8 cellular contexts compared by ENCODE assay signal in the genomic region with DNA sequence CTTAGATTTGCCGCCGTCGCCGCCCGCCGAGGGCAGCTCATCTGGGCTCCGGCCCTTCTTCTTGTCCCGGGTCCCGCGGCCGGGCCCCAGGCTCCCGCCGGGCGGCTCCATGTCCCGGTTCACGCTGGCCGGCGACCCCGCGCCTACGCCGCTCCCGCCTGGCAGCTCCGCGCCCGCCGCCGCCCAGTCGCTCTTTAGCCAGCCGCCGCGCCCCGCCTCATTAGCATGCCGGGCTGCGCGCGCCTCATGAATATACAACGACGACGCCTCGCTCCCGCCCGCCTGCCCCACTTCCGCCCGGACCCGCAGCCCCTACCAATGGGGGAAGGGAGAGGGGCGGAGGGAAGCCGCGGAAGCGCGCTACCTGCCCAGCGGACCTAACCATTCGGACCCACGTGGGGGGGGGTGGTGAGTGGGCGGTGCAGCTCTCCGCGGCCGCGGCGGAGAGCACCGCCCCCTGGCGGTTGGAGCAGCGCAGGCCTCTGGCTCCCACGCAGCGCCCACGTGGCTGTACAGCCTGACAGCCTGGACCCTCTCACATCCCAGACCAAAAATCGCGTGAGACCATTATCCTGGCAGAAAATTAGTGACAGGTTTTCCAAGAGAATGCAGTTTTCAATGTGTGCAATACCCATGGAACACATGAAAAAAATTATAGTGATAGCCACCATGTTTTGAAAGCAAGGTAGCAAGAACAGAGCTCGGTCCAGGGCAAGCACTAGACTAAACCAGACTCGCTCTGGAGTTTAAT. TPM values are rescaled to one million over a fixed set of nuclear protein-coding genes. Genes with fewer than 3 reads are reported as not detected.
DNase-seq lines count a peak whose midpoint lies in the region; ATAC-seq and TF ChIP-seq lines count a peak whose summit lies in the region.

Gene DIAPH1, minus strand, starts transcription at position 197 of the 751 bp plus-strand sequence. Its CDS starts 86 bp downstream, at position 111.

- peak within 1 kb of the TSS; percentile 100 for H3K4me3 Mint-ChIP-seq in T-helper 17 cell

- peak within 1 kb of the TSS; percentile 98 for H3K27ac Mint-ChIP-seq in T-helper 17 cell

- peak; percentile 56 to 84 for TF ChIP-seq POLR2A in vagina (IDR thresholded peaks at IDR 0.05)

- intact Hi-C loops in vagina (cut with DNase I), result no loop called here

- peaks cover 10% of the 10 kb centered on the region for H3K36me3 Mint-ChIP-seq in T-helper 17 cell (ENCODE audit: low read depth)

- ATAC-seq in GM18498 (IDR thresholded peaks at IDR 0.05; ENCODE audit: unreplicated experiment), result peak; percentile 85
- peak; percentile 80 for ATAC-seq in HG02938 (IDR thresholded peaks at IDR 0.05; ENCODE audit: unreplicated experiment)
- peak; percentile 94 for ATAC-seq in T-helper 17 cell

- H3K27me3 ChIP-seq in right atrium auricular region, result no peaks in the 10 kb centered on the region
- H3K27me3 ChIP-seq in vagina, result no peaks in the 10 kb centered on the region

- peak within 1 kb of the TSS; percentile 95 to 97 for H3K27ac ChIP-seq in right atrium auricular region
- H3K27ac ChIP-seq in vagina, result peak within 1 kb of the TSS; percentile 96

- peaks cover 37% of the 10 kb centered on the region for H3K36me3 ChIP-seq in right atrium auricular region
- peaks cover 0 to 29% of the 10 kb centered on the region in 2 donors for H3K36me3 ChIP-seq in vagina

- no peaks in the 10 kb centered on the region for H3K9me3 ChIP-seq in T-helper 17 cell (ENCODE audit: control insufficient read depth, low read length, poor library complexity, severe bottlenecking)
- no peaks in the 10 kb centered on the region for H3K9me3 ChIP-seq in right atrium auricular region
- no peaks in the 10 kb centered on the region for H3K9me3 ChIP-seq in vagina

- peak within 1 kb of the TSS; percentile 87 to 90 for H3K4me3 ChIP-seq in right atrium auricular region
- H3K4me3 ChIP-seq in vagina, result peak within 1 kb of the TSS; percentile 78 to 86

- TF ChIP-seq CTCF in right atrium auricular region (IDR thresholded peaks at IDR 0.05) (peak; percentile 97 to 100), vagina (IDR thresholded peaks at IDR 0.05) (peak; percentile 97 to 100 (median 99))

- peaks cover 0 to 31% of the 10 kb centered on the region in 2 donors for H3K4me1 ChIP-seq in right atrium auricular region
- peaks cover 27% of the 10 kb centered on the region for H3K4me1 ChIP-seq in vagina

- peaks cover 42% of the 10 kb centered on the region for H3K4me1 Mint-ChIP-seq in T-helper 17 cell

- DNase-seq in NCI-H1694 treated with DMSO at 0.1 percent for 48 hours (lab: John Stamatoyannopoulos, UW), result peak; percentile 84
- peak; percentile 95 to 98 (median 98) for DNase-seq in T-helper 17 cell
- peak in 55 of 56 donors; percentile 36 to 96 (median 80) for DNase-seq in amygdala (lab: John Stamatoyannopoulos, UW)
- peak; percentile 98 for DNase-seq in right atrium auricular region (ENCODE audit: low spot score)
- peak; percentile 85 for DNase-seq in putamen (ENCODE audit: low spot score)
- peak in 1 of 2 donors; percentile 97 for DNase-seq in vagina (ENCODE audit: extremely low spot score in 2 of 2)

- no peaks in the 10 kb centered on the region for H3K27me3 Mint-ChIP-seq in T-helper 17 cell

RNA-seq across cellular contexts. Expression of gene DIAPH1, which starts in this region (rescaled TPM):
- total RNA-seq in T-helper 17 cell, result 100 to 1,000 TPM; 256 to 327 TPM
- 10 to 100 TPM; 18.7 to 82.7 TPM for total RNA-seq in right atrium auricular region
- total RNA-seq in vagina, result 64.1 TPM
